16 cellular contexts compared by ENCODE assay signal in genomic region chr4:88927420-88927819, GRCh38.
DNase-seq lines count a peak whose midpoint lies in the region; ATAC-seq and TF ChIP-seq lines count a peak whose summit lies in the region.
"Had no signal": no experiment of that assay in that cellular context is flagged by ENCODE, and none has a peak within 500 bp of the region (broad histone marks: within the 10 kb centered on the region; RNA-seq: fewer than 3 reads in every experiment).

No MANE protein-coding gene starts in this region.

- no peaks in the 10 kb centered on the region for H3K9me3 ChIP-seq in T-helper 17 cell (ENCODE audit: control insufficient read depth, low read length, poor library complexity, severe bottlenecking)
- H3K9me3 ChIP-seq: BE2C, Caco-2 had no signal

- no peak for ATAC-seq in activated T-cell treated with anti-CD3 and anti-CD28 coated beads, Interleukin-2, amount 50 U/mL, for 72 hours (replicated peaks in 1 of 2)
- no peak for ATAC-seq in T-helper 17 cell
- ATAC-seq: GM23338 had no signal

- peaks cover 0 to 5% of the 10 kb centered on the region in 2 donors for H3K36me3 Mint-ChIP-seq in activated T-cell treated with anti-CD3 and anti-CD28 coated beads, Interleukin-2, amount 50 U/mL, for 72 hours (ENCODE audit: insufficient read depth in 2 of 2)
- H3K36me3 Mint-ChIP-seq in Calu3 (ENCODE audit: insufficient read depth, unreplicated experiment) = no peaks in the 10 kb centered on the region
- peaks cover 2% of the 10 kb centered on the region for H3K36me3 Mint-ChIP-seq in T-helper 17 cell (ENCODE audit: low read depth)
- peaks cover 6% of the 10 kb centered on the region for H3K36me3 Mint-ChIP-seq in glutamatergic neuron (ENCODE audit: unreplicated experiment)

- no peaks in the 10 kb centered on the region for H3K27me3 Mint-ChIP-seq in activated T-cell treated with anti-CD3 and anti-CD28 coated beads, Interleukin-2, amount 50 U/mL, for 72 hours (ENCODE audit: low read depth)
- no peaks in the 10 kb centered on the region for H3K27me3 Mint-ChIP-seq in Calu3 (ENCODE audit: unreplicated experiment)
- H3K27me3 Mint-ChIP-seq in T-helper 17 cell = no peaks in the 10 kb centered on the region
- H3K27me3 Mint-ChIP-seq in glutamatergic neuron (ENCODE audit: unreplicated experiment) = no peaks in the 10 kb centered on the region
- H3K27me3 Mint-ChIP-seq: CD4-positive, CD25-positive, alpha-beta regulatory T cell had no signal

- H3K4me3 Mint-ChIP-seq in activated T-cell treated with anti-CD3 and anti-CD28 coated beads, Interleukin-2, amount 50 U/mL, for 72 hours = no peak overlapping the region
- H3K4me3 Mint-ChIP-seq in Calu3 (ENCODE audit: low read depth, unreplicated experiment) (no peak overlapping the region), T-helper 17 cell (no peak overlapping the region), glutamatergic neuron (ENCODE audit: unreplicated experiment) (no peak overlapping the region)
- H3K4me3 Mint-ChIP-seq: GM23338 had no signal

- DNase-seq in activated T-cell treated with anti-CD3 and anti-CD28 coated beads, Interleukin-2, amount 50 U/mL, for 72 hours = no peak
- DNase-seq in activated T-cell treated with anti-CD3 and anti-CD28 coated beads, Interleukin-2, amount 50 U/mL, for 48 hours = no peak
- DNase-seq in Calu3 = no peak
- no peak for DNase-seq in T-helper 17 cell
- DNase-seq in glutamatergic neuron = no peak
- DNase-seq in NCI-H2107 (lab: John Stamatoyannopoulos, UW) = no peak
- DNase-seq: ACHN, BE2C, C1 segment of cervical spinal cord, Caco-2, DMS153, DMS79, GDM1, HCEC 1CT had no signal

- no TSS peak for BruUV-seq in Calu3 (replicated peaks; lab: Mats Ljungman, UMichigan)

- CTCF ChIA-PET in Calu3 (lab: Charles Lee) = no interaction called here

- TF ChIP-seq CTCF in Calu3 (IDR thresholded peaks at IDR 0.05; ENCODE audit: unreplicated experiment) (no peak), glutamatergic neuron (IDR thresholded peaks at IDR 0.05; ENCODE audit: partially characterized antibody, unreplicated experiment) (no peak)

- intact Hi-C loops in Calu3 (cut with micrococcal nuclease; ENCODE audit: unreplicated experiment) = no loop called here

- H3K4me1 Mint-ChIP-seq in activated T-cell treated with anti-CD3 and anti-CD28 coated beads, Interleukin-2, amount 50 U/mL, for 72 hours (ENCODE audit: low read depth) = peaks cover 25% of the 10 kb centered on the region
- H3K4me1 Mint-ChIP-seq in Calu3 (ENCODE audit: low read depth, unreplicated experiment) = peaks cover 21% of the 10 kb centered on the region
- peaks cover 10% of the 10 kb centered on the region for H3K4me1 Mint-ChIP-seq in T-helper 17 cell
- H3K4me1 Mint-ChIP-seq in glutamatergic neuron (ENCODE audit: low read depth, unreplicated experiment) = no peaks in the 10 kb centered on the region
- H3K4me1 Mint-ChIP-seq: GM23338 had no signal

- H3K27ac Mint-ChIP-seq in activated T-cell treated with anti-CD3 and anti-CD28 coated beads, Interleukin-2, amount 50 U/mL, for 72 hours = peak overlapping the region; percentile 56
- H3K27ac Mint-ChIP-seq in Calu3 (ENCODE audit: unreplicated experiment) (peak overlapping the region; percentile 82), T-helper 17 cell (peak overlapping the region; percentile 10), glutamatergic neuron (ENCODE audit: unreplicated experiment) (no peak overlapping the region)
- H3K27ac Mint-ChIP-seq: GM23338 had no signal

- peaks cover 2 to 5% of the 10 kb centered on the region in 2 donors for H3K9me3 Mint-ChIP-seq in activated T-cell treated with anti-CD3 and anti-CD28 coated beads, Interleukin-2, amount 50 U/mL, for 72 hours
- H3K9me3 Mint-ChIP-seq in Calu3 (ENCODE audit: low read depth, unreplicated experiment) = no peaks in the 10 kb centered on the region
- H3K9me3 Mint-ChIP-seq in glutamatergic neuron (ENCODE audit: unreplicated experiment) = no peaks in the 10 kb centered on the region
